Comparison of ENCODE assay signal across 25 cellular contexts in the genomic region with DNA sequence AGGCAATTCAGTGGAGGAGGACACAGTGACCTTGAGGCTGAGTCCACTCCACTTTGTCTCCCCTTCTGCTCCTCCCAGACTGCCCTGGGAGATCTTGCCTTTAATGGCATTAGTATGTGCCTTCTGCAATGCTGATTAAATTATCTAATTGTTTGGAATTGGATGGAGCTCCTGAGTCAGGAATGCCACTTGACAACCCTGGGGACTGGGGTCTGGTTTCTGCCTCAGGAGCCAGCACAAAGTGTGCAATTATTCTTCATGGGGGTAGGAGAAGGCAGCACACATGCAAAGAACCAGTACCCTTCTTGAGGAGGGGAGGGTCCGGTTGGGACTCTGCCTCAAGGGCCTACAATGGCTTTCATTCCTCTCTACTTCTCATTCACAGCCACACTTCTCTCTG. TPM values are rescaled to one million over a fixed set of nuclear protein-coding genes. Genes with fewer than 3 reads are reported as not detected.
DNase-seq lines count a peak whose midpoint lies in the region; ATAC-seq and TF ChIP-seq lines count a peak whose summit lies in the region.
"Had no signal": no experiment of that assay in that cellular context is flagged by ENCODE, and none has a peak within 500 bp of the region (broad histone marks: within the 10 kb centered on the region; RNA-seq: fewer than 3 reads in every experiment).

No MANE protein-coding gene starts in this region.

- H3K4me2 ChIP-seq in smooth muscle cell = no peak overlapping the region

- no peak overlapping the region for H2AFZ ChIP-seq in smooth muscle cell (ENCODE audit: low read depth)

- no peaks in the 10 kb centered on the region for H3K27me3 ChIP-seq in smooth muscle cell (ENCODE audit: low read depth)

- intact Hi-C loops in activated T-helper 2 cell treated with anti-CD3 and anti-CD28 coated beads, Interferon-gamma antibody, Interleukin-2, Interleukin-4, amounts not matched to agents 10 μg/mL and 5 μg/mL and 100 μg/mL, durations not matched to agents 14 hours and 24 hours and 36 hours (cut with micrococcal nuclease) = no loop called here

- H3K4me3 ChIP-seq in smooth muscle cell = no peak overlapping the region

- TF ChIP-seq CTCF in smooth muscle cell (IDR thresholded peaks at IDR 0.05; ENCODE audit: borderline replicate concordance, insufficient read depth, poor library complexity, severe bottlenecking) = no peak

- H3K4me1 ChIP-seq in smooth muscle cell (ENCODE audit: low read depth) = peaks cover 30% of the 10 kb centered on the region

- peak; percentile 70 for DNase-seq in ELF-1 (ENCODE audit: low read depth, low spot score)
- peak; percentile 75 for DNase-seq in NCI-H82 (lab: John Stamatoyannopoulos, UW)
- peak; percentile 93 for DNase-seq in islet precursor cell
- no peak for DNase-seq in smooth muscle cell (lab: John Stamatoyannopoulos, UW; ENCODE audit: unreplicated experiment)
- no peak for DNase-seq in activated T-helper 2 cell treated with anti-CD3 and anti-CD28 coated beads, Interferon-gamma antibody, Interleukin-2, Interleukin-4, amounts not matched to agents 10 μg/mL and 5 μg/mL and 100 μg/mL, durations not matched to agents 14 hours and 24 hours and 36 hours (ENCODE audit: low spot score)
- no peak for DNase-seq in Ammon's horn (ENCODE audit: low spot score)
- DNase-seq: AML-193; Caco-2; CD8-positive, alpha-beta T cell; DMS 273 treated with DMSO at 0.1 percent for 48 hours; DMS79; NCI-H1092 treated with DMSO at 0.1 percent for 48 hours; NCI-H1436; NCI-H187 treated with DMSO at 0.1 percent for 48 hours; NCI-H2107; NCI-H524; NCI-H748 treated with DMSO at 0.1 percent for 48 hours; NK-92 treated with Interleukin-12 subunit alpha and Interleukin-12 subunit beta, amount 100 ng/mL, for 24 hours; PC-3; Right ventricle myocardium superior; SW 1271 had no signal

- H3K36me3 ChIP-seq in smooth muscle cell (ENCODE audit: low read depth) = no peaks in the 10 kb centered on the region

- no peaks in the 10 kb centered on the region for H3K79me2 ChIP-seq in smooth muscle cell (ENCODE audit: low read depth)

- no peaks in the 10 kb centered on the region for H3K4me1 Mint-ChIP-seq in activated T-helper 2 cell treated with anti-CD3 and anti-CD28 coated beads, Interferon-gamma antibody, Interleukin-2, Interleukin-4, amounts not matched to agents 10 μg/mL and 5 μg/mL and 100 μg/mL, durations not matched to agents 14 hours and 24 hours and 36 hours (ENCODE audit: low read depth)
- H3K4me1 Mint-ChIP-seq: IgD-negative memory B cell had no signal

- peaks cover 12% of the 10 kb centered on the region for H3K27me3 Mint-ChIP-seq in activated T-helper 2 cell treated with anti-CD3 and anti-CD28 coated beads, Interferon-gamma antibody, Interleukin-2, Interleukin-4, amounts not matched to agents 10 μg/mL and 5 μg/mL and 100 μg/mL, durations not matched to agents 14 hours and 24 hours and 36 hours (ENCODE audit: low read depth)

- no peak for ATAC-seq in GM21576 (IDR thresholded peaks at IDR 0.05; ENCODE audit: unreplicated experiment)
- ATAC-seq: CD8-positive, alpha-beta T cell; PC-3 had no signal

- H3K9ac ChIP-seq in smooth muscle cell (ENCODE audit: low read depth) = no peak overlapping the region

- H3K36me3 Mint-ChIP-seq in activated T-helper 2 cell treated with anti-CD3 and anti-CD28 coated beads, Interferon-gamma antibody, Interleukin-2, Interleukin-4, amounts not matched to agents 10 μg/mL and 5 μg/mL and 100 μg/mL, durations not matched to agents 14 hours and 24 hours and 36 hours (ENCODE audit: low read depth) = no peaks in the 10 kb centered on the region
- H3K36me3 Mint-ChIP-seq: CD8-positive, alpha-beta T cell had no signal

- no peak overlapping the region for H3K27ac Mint-ChIP-seq in activated T-helper 2 cell treated with anti-CD3 and anti-CD28 coated beads, Interferon-gamma antibody, Interleukin-2, Interleukin-4, amounts not matched to agents 10 μg/mL and 5 μg/mL and 100 μg/mL, durations not matched to agents 14 hours and 24 hours and 36 hours
- H3K27ac Mint-ChIP-seq: CD8-positive, alpha-beta T cell; IgD-negative memory B cell had no signal

- no peaks in the 10 kb centered on the region for H4K20me1 ChIP-seq in smooth muscle cell (ENCODE audit: low read depth)

- H3K4me3 Mint-ChIP-seq in activated T-helper 2 cell treated with anti-CD3 and anti-CD28 coated beads, Interferon-gamma antibody, Interleukin-2, Interleukin-4, amounts not matched to agents 10 μg/mL and 5 μg/mL and 100 μg/mL, durations not matched to agents 14 hours and 24 hours and 36 hours (ENCODE audit: low read depth) = no peak overlapping the region
- H3K4me3 Mint-ChIP-seq: CD8-positive, alpha-beta T cell; IgD-negative memory B cell had no signal

- no peaks in the 10 kb centered on the region for H3K9me3 ChIP-seq in smooth muscle cell (replicated peaks; ENCODE audit: low read depth)

- H3K9me3 Mint-ChIP-seq in activated T-helper 2 cell treated with anti-CD3 and anti-CD28 coated beads, Interferon-gamma antibody, Interleukin-2, Interleukin-4, amounts not matched to agents 10 μg/mL and 5 μg/mL and 100 μg/mL, durations not matched to agents 14 hours and 24 hours and 36 hours = no peaks in the 10 kb centered on the region
- H3K9me3 Mint-ChIP-seq: CD8-positive, alpha-beta T cell had no signal

- H3K27ac ChIP-seq in smooth muscle cell (ENCODE audit: low read depth) = peak overlapping the region; percentile 27
- H3K27ac ChIP-seq: C4-2B, HL-60 had no signal

- peaks cover 18% of the 10 kb centered on the region for H3F3A ChIP-seq in smooth muscle cell (ENCODE audit: low read depth)

- 45% methylated on average over 1 of the region's 1 CpG for WGBS in smooth muscle cell (ENCODE audit: low lambda C conversion rate)

RNA-seq across cellular contexts. Expression of gene PLXNA2, which starts 11.9 kb away (rescaled TPM):
- 8.2 and 12.0 TPM in 2 replicates for total RNA-seq in smooth muscle cell
- 8.7 and 15.7 TPM in 2 replicates for polyA plus RNA-seq in smooth muscle cell
- total RNA-seq in activated T-helper 2 cell treated with anti-CD3 and anti-CD28 coated beads, Interferon-gamma antibody, Interleukin-2, Interleukin-4, amounts not matched to agents 10 μg/mL and 5 μg/mL and 100 μg/mL, durations not matched to agents 14 hours and 24 hours and 36 hours = 0.07 and 0.37 TPM in 2 replicates

Comparison
In these comparisons a context has a peak if more than half of its experiments do, and no peak if none do; other contexts are left out.
1. DNase-seq: peak in ELF-1 (single experiment), NCI-H82 (single experiment) and islet precursor cell (single experiment); none in smooth muscle cell (single experiment), activated T-helper 2 cell treated with anti-CD3 and anti-CD28 coated beads, Interferon-gamma antibody, Interleukin-2, Interleukin-4, amounts not matched to agents 10 μg/mL and 5 μg/mL and 100 μg/mL, durations not matched to agents 14 hours and 24 hours and 36 hours (single experiment) and Ammon's horn (single experiment).